ENCODE assay signal across 30 cellular contexts in genomic region chr4:22498866-22499265, GRCh38. TPM values are rescaled to one million over a fixed set of nuclear protein-coding genes. Genes with fewer than 3 reads are reported as not detected.
A peak's percentile ranks its signal among the peaks of the same experiment; 100 is the strongest.
DNase-seq lines count a peak whose midpoint lies in the region; ATAC-seq, FAIRE-seq and TF ChIP-seq lines count a peak whose summit lies in the region.
"Had no signal": no experiment of that assay in that cellular context is flagged by ENCODE, and none has a peak within 500 bp of the region (broad histone marks: within the 10 kb centered on the region; RNA-seq: fewer than 3 reads in every experiment).

No MANE protein-coding gene starts in this region.

- peaks cover 9% of the 10 kb centered on the region for H3K36me3 Mint-ChIP-seq in activated naive CD8-positive, alpha-beta T cell
- peaks cover 3% of the 10 kb centered on the region for H3K36me3 Mint-ChIP-seq in activated naive CD8-positive, alpha-beta T cell treated with anti-CD3 and anti-CD28 coated beads, Interleukin-2, amount 50 U/mL, for 24 hours (ENCODE audit: low read depth)

- no peak for TF ChIP-seq CTCF in GM12878 (IDR thresholded peaks at IDR 0.05 in 2 of 3, conservative IDR thresholded peaks at IDR 0.05 in 1 of 3; ENCODE audit: control insufficient read depth in 2 of 3, extremely low read depth in 1 of 3, insufficient read depth in 1 of 3, low read depth in 3 of 3, low read length in 3 of 3)
- TF ChIP-seq CTCF in keratinocyte (optimal IDR thresholded peaks at IDR 0.05 in 1 of 3, IDR thresholded peaks at IDR 0.05 in 1 of 3, conservative IDR thresholded peaks at IDR 0.05 in 1 of 3; ENCODE audit: extremely low read depth in 1 of 3, insufficient read depth in 2 of 3, low read length in 3 of 3), result no peak

- H3K27ac Mint-ChIP-seq in activated naive CD8-positive, alpha-beta T cell, result peak overlapping the region; percentile 59
- no peak overlapping the region for H3K27ac Mint-ChIP-seq in activated naive CD8-positive, alpha-beta T cell treated with anti-CD3 and anti-CD28 coated beads, Interleukin-2, amount 50 U/mL, for 24 hours
- H3K27ac Mint-ChIP-seq: activated naive CD8-positive, alpha-beta T cell treated with anti-CD3 and anti-CD28 coated beads for 36 hours; CD8-positive, alpha-beta T cell; stimulated activated naive CD8-positive, alpha-beta T cell treated with anti-CD3 and anti-CD28 coated beads, Interleukin-15, Interleukin-2, amounts not matched to agents 100 ng/mL and 50 ng/mL, for 24 hours; T-helper 2 cell treated with Interferon-gamma antibody and Interleukin-4, amounts not matched to agents 5 μg/mL and 100 μg/mL, for 36 hours had no signal

- in situ Hi-C loops in GM12878 (cut with MboI), result no loop called here

- H3K4me1 Mint-ChIP-seq in activated naive CD8-positive, alpha-beta T cell (ENCODE audit: low read depth), result peaks cover 28% of the 10 kb centered on the region
- H3K4me1 Mint-ChIP-seq in activated naive CD8-positive, alpha-beta T cell treated with anti-CD3 and anti-CD28 coated beads, Interleukin-2, amount 50 U/mL, for 24 hours, result peaks cover 6% of the 10 kb centered on the region

- CTCF ChIA-PET in GM12878 (lab: Yijun Ruan, JAX), result interaction anchor here (0.7 to 3.8 kb wide), 3 partner anchors 12 to 36 kb away, joined by 3 to 23 read pairs (median 3); no protein-coding TSS in a partner anchor

- no peaks in the 10 kb centered on the region for H3K27me3 Mint-ChIP-seq in activated naive CD8-positive, alpha-beta T cell
- no peaks in the 10 kb centered on the region for H3K27me3 Mint-ChIP-seq in activated naive CD8-positive, alpha-beta T cell treated with anti-CD3 and anti-CD28 coated beads, Interleukin-2, amount 50 U/mL, for 24 hours
- H3K27me3 Mint-ChIP-seq: activated naive CD8-positive, alpha-beta T cell treated with anti-CD3 and anti-CD28 coated beads for 36 hours; stimulated activated naive CD8-positive, alpha-beta T cell treated with anti-CD3 and anti-CD28 coated beads, Interleukin-15, Interleukin-2, amounts not matched to agents 100 ng/mL and 50 ng/mL, for 24 hours had no signal

- no peaks in the 10 kb centered on the region for H3K9me1 ChIP-seq in keratinocyte (ENCODE audit: control insufficient read depth, extremely low read depth, insufficient read depth, low read length)

- H3K9ac ChIP-seq in GM12878 (ENCODE audit: control insufficient read depth, insufficient read depth, low read length) (no peak overlapping the region), keratinocyte (ENCODE audit: control insufficient read depth, extremely low read depth, insufficient read depth, low read length) (peak overlapping the region; percentile 4)
- H3K9ac ChIP-seq: GM23248, KMS-11 had no signal

- no peak for TF ChIP-seq EP300 in GM12878 (IDR thresholded peaks at IDR 0.05; ENCODE audit: borderline replicate concordance in 1 of 2, control insufficient read depth in 1 of 2, low read depth in 2 of 2, low read length in 2 of 2)

- H3K36me3 ChIP-seq in GM12878 (ENCODE audit: control insufficient read depth in 2 of 2, insufficient read depth in 2 of 2, low read length in 1 of 2) (no peaks in the 10 kb centered on the region), keratinocyte (ENCODE audit: control insufficient read depth in 2 of 2, extremely low read depth in 1 of 2, insufficient read depth in 2 of 2, low read length in 2 of 2) (no peaks in the 10 kb centered on the region)
- H3K36me3 ChIP-seq: tibial artery had no signal

- SMC1A ChIA-PET in GM12878 (lab: Charles Lee; ENCODE audit: uncharacterized antibody, unreplicated experiment), result interaction anchor here (0.7 to 10.8 kb wide), 4 partner anchors 10 to 52 kb away, joined by 3 to 272 read pairs (median 13); no protein-coding TSS in a partner anchor

- no peak for ATAC-seq in activated naive CD8-positive, alpha-beta T cell treated with anti-CD3 and anti-CD28 coated beads, Interleukin-2, amount 50 U/mL, for 24 hours
- ATAC-seq in GM12878 (no peak), GM21423 (IDR thresholded peaks at IDR 0.05; ENCODE audit: unreplicated experiment) (no peak)
- ATAC-seq: CD8-positive, alpha-beta T cell; sciatic nerve had no signal

- H3K79me2 ChIP-seq in GM12878 (ENCODE audit: control insufficient read depth, insufficient read depth, low read length) (no peaks in the 10 kb centered on the region), keratinocyte (ENCODE audit: control insufficient read depth, insufficient read depth, low read length) (peaks cover 77% of the 10 kb centered on the region)

- RAD21 ChIA-PET in GM12878 (lab: Charles Lee; ENCODE audit: unreplicated experiment), result interaction anchor here (0.9 to 1.9 kb wide), 6 partner anchors 11 to 109 kb away, joined by 3 to 6 read pairs (median 3); no protein-coding TSS in a partner anchor

- 30% methylated on average over 6 of the region's 6 CpGs for WGBS in GM12878 (ENCODE audit: insufficient coverage, insufficient replicate concordance, low lambda C conversion rate, missing lambda C conversion rate)

- POLR2A ChIA-PET in GM12878 (lab: Charles Lee), result interaction anchor here (0.6 to 4.8 kb wide), 6 partner anchors 8 to 1818 kb away, joined by 3 to 59 read pairs (median 3); no protein-coding TSS in a partner anchor

- TF ChIP-seq RAD21 in GM12878 (IDR thresholded peaks at IDR 0.05; ENCODE audit: insufficient read depth, low read depth, low read length), result no peak

- intact Hi-C loops in GM12878 (cut with micrococcal nuclease; ENCODE audit: unreplicated experiment), result no loop called here

- no peak for TF ChIP-seq POLR2A in GM12878 (IDR thresholded peaks at IDR 0.05; ENCODE audit: low read depth, low read length)

- H3K27me3 ChIP-seq in GM12878 (replicated peaks in 1 of 2; ENCODE audit: control insufficient read depth in 2 of 2, insufficient read depth in 2 of 2, low read length in 1 of 2) (no peaks in the 10 kb centered on the region), keratinocyte (ENCODE audit: control insufficient read depth, extremely low read depth, insufficient read depth, low read length) (no peaks in the 10 kb centered on the region)
- H3K27me3 ChIP-seq: tibial artery had no signal

- H3K27ac ChIP-seq in GM12878 (ENCODE audit: control insufficient read depth, insufficient read depth) (no peak overlapping the region), keratinocyte (ENCODE audit: control insufficient read depth, insufficient read depth, low read length) (no peak overlapping the region)
- H3K27ac ChIP-seq: epithelial cell of prostate, GM23248, KMS-11, tibial artery had no signal

- H3K9me3 ChIP-seq in GM12878 (replicated peaks; ENCODE audit: control insufficient read depth, insufficient read depth, low read length) (no peaks in the 10 kb centered on the region), keratinocyte (ENCODE audit: control insufficient read depth, low read depth, low read length) (no peaks in the 10 kb centered on the region)
- H3K9me3 ChIP-seq: tibial artery had no signal

- no peaks in the 10 kb centered on the region for H3K4me1 ChIP-seq in GM12878 (ENCODE audit: control insufficient read depth, insufficient read depth, low read length)
- peaks cover 47% of the 10 kb centered on the region for H3K4me1 ChIP-seq in keratinocyte (ENCODE audit: control insufficient read depth, extremely low read depth, insufficient read depth, low read length)

- H3K9me3 Mint-ChIP-seq in activated naive CD8-positive, alpha-beta T cell (ENCODE audit: low read depth), result no peaks in the 10 kb centered on the region
- H3K9me3 Mint-ChIP-seq in activated naive CD8-positive, alpha-beta T cell treated with anti-CD3 and anti-CD28 coated beads, Interleukin-2, amount 50 U/mL, for 24 hours, result peaks cover 11% of the 10 kb centered on the region
- H3K9me3 Mint-ChIP-seq: activated naive CD8-positive, alpha-beta T cell treated with anti-CD3 and anti-CD28 coated beads for 36 hours; activated T-helper 2 cell treated with anti-CD3 and anti-CD28 coated beads, Interferon-gamma antibody, Interleukin-2, Interleukin-4, amounts not matched to agents 10 μg/mL and 5 μg/mL and 100 μg/mL, durations not matched to agents 14 hours and 24 hours and 36 hours; stimulated activated naive CD8-positive, alpha-beta T cell treated with anti-CD3 and anti-CD28 coated beads, Interleukin-15, Interleukin-2, amounts not matched to agents 100 ng/mL and 50 ng/mL, for 24 hours; T-helper 2 cell treated with Interferon-gamma antibody and Interleukin-4, amounts not matched to agents 5 μg/mL and 100 μg/mL, for 36 hours had no signal

- H2AFZ ChIP-seq in GM12878 (ENCODE audit: control insufficient read depth, low read depth, low read length) (no peak overlapping the region), keratinocyte (ENCODE audit: control insufficient read depth, low read length) (no peak overlapping the region)
- H2AFZ ChIP-seq: GM23248 had no signal

- FAIRE-seq in GM12878 (lab: Jason Lieb, UNC) (no peak), keratinocyte (lab: Jason Lieb, UNC) (peak; percentile 53)
- FAIRE-seq: A204.1, G401.6, GM18507, HTR-8/SVneo had no signal

- no peak overlapping the region for H3K4me2 ChIP-seq in GM12878 (ENCODE audit: control insufficient read depth, insufficient read depth)
- H3K4me2 ChIP-seq in keratinocyte (ENCODE audit: control insufficient read depth, extremely low read depth, insufficient read depth, low read depth, low read length), result peak overlapping the region; percentile 31
- H3K4me2 ChIP-seq: KMS-11 had no signal

- no peak overlapping the region for H3K4me3 Mint-ChIP-seq in activated naive CD8-positive, alpha-beta T cell
- H3K4me3 Mint-ChIP-seq in activated naive CD8-positive, alpha-beta T cell treated with anti-CD3 and anti-CD28 coated beads, Interleukin-2, amount 50 U/mL, for 24 hours, result no peak overlapping the region
- H3K4me3 Mint-ChIP-seq: activated naive CD8-positive, alpha-beta T cell treated with anti-CD3 and anti-CD28 coated beads for 36 hours; CD8-positive, alpha-beta T cell; stimulated activated naive CD8-positive, alpha-beta T cell treated with anti-CD3 and anti-CD28 coated beads, Interleukin-15, Interleukin-2, amounts not matched to agents 100 ng/mL and 50 ng/mL, for 24 hours; T-helper 2 cell treated with Interferon-gamma antibody and Interleukin-4, amounts not matched to agents 5 μg/mL and 100 μg/mL, for 36 hours had no signal

- dilution Hi-C loops in keratinocyte (cut with MboI; ENCODE audit: extremely low pct_ligation_motif_present, low sequenced_read_pairs), result no loop called here

- H3K4me3 ChIP-seq in GM12878, result no peak overlapping the region
- no peak overlapping the region for H3K4me3 ChIP-seq in keratinocyte (ENCODE audit: control insufficient read depth in 2 of 3, extremely low read depth in 1 of 3, insufficient read depth in 2 of 3, low read depth in 1 of 3, low read length in 3 of 3)
- H3K4me3 ChIP-seq: GM23248, tibial artery had no signal

- no peak for DNase-seq in activated naive CD8-positive, alpha-beta T cell treated with anti-CD3 and anti-CD28 coated beads, Interleukin-2, amount 50 U/mL, for 24 hours
- no peak for DNase-seq in GM12878 (ENCODE audit: low read depth, low spot score)
- no peak for DNase-seq in keratinocyte (ENCODE audit: low read depth, low spot score)
- no peak for DNase-seq in MV-4-11 (lab: John Stamatoyannopoulos, UW)
- DNase-seq in GM19240 (ENCODE audit: insufficient read length, low spot score), result no peak
- no peak for DNase-seq in ureter (ENCODE audit: low spot score)
- DNase-seq: activated CD4-positive, alpha-beta T cell treated with anti-CD3 and anti-CD28 coated beads, Interleukin-2, amount 50 U/mL, for 1 hour; activated naive CD8-positive, alpha-beta T cell treated with anti-CD3 and anti-CD28 coated beads for 36 hours; AML-193; CD8-positive, alpha-beta T cell; GM23248; left ventricle myocardium superior; NCI-H2029; NCI-H345; NCI-H774; posterior cingulate gyrus; tibial artery had no signal

- no TSS peak for BruUV-seq in GM12878 (replicated peaks; lab: Mats Ljungman, UMichigan)

- H4K20me1 ChIP-seq in GM12878 (ENCODE audit: control insufficient read depth, insufficient read depth) (no peaks in the 10 kb centered on the region), keratinocyte (ENCODE audit: control insufficient read depth, extremely low read depth, insufficient read depth, low read length) (no peaks in the 10 kb centered on the region)

RNA-seq across cellular contexts. Expression of gene ADGRA3, which starts 17.0 kb away (rescaled TPM):
- total RNA-seq in GM12878 (2013; cell fraction: nucleolus; rRNA removed), result 169 and 174 TPM in 2 replicates
- total RNA-seq in GM12878 (2014; rRNA removed) (2.7 and 2.9 TPM in 2 replicates), GM12878 (2014; rRNA removed; fragmentation: Illumina TruSeq; extraction: Trizol) (3.1 TPM in 2 replicates), GM12878 (2021) (2.2 and 3.6 TPM in 2 replicates), ureter (24.8 TPM)
- polyA plus RNA-seq in GM12878 (2011; ENCODE audit: low read depth), result 0.72 TPM
- polyA plus RNA-seq in GM12878 (2011; rRNA removed) (64.4 and 66.2 TPM in 2 replicates), GM12878 (2014; fragmentation: Illumina TruSeq; extraction: Trizol) (3.1 and 3.5 TPM in 2 replicates), GM12878 (2014; fragmentation: Nextera tagmentation; extraction: Ambion mirVana) (under 1 TPM; 0.24 to 0.64 TPM), GM12878 (2014; rRNA removed) (2.2 and 2.3 TPM in 2 replicates), GM12878 (2016; fragmentation: Nextera tagmentation; extraction: Ambion mirVana) (under 1 TPM; 0.95 to 0.98 TPM), keratinocyte (35.1 to 38.7 TPM (median 36.4 TPM) in 3 replicates)
- polyA plus RNA-seq in GM12878 (2011; cell fraction: cytosol; rRNA removed), result 31.5 and 38.8 TPM in 2 replicates
- polyA plus RNA-seq in GM12878 (2011; cell fraction: nucleus; rRNA removed), result 83.6 and 87.1 TPM in 2 replicates
- polyA plus RNA-seq in GM12878 (2012), result 0.65 and 0.95 TPM in 2 replicates
- polyA minus RNA-seq in GM12878 (2011; rRNA and poly(A)+ RNA removed), result 119 and 243 TPM in 2 replicates
- 16.3 and 23.4 TPM in 2 replicates for polyA minus RNA-seq in GM12878 (2011; cell fraction: cytosol; rRNA and poly(A)+ RNA removed)
- polyA minus RNA-seq in GM12878 (2011; cell fraction: nucleus; rRNA and poly(A)+ RNA removed), result 147 and 194 TPM in 2 replicates
- 17.7 TPM for polyA plus RNA-seq in keratinocyte (2011; ENCODE audit: low read depth)
- 15.6 and 24.3 TPM in 2 replicates for polyA plus RNA-seq in keratinocyte (2011; cell fraction: cytosol; rRNA removed)
- polyA plus RNA-seq in keratinocyte (2011; cell fraction: nucleus; rRNA removed), result 61.9 and 72.5 TPM in 2 replicates
- 23.1 and 30.2 TPM in 2 replicates for polyA plus RNA-seq in keratinocyte (2012; ENCODE audit: low replicate concordance)
- 55.7 to 129 TPM (median 90.1 TPM) in 3 replicates for polyA minus RNA-seq in keratinocyte
- 31.3 TPM for polyA minus RNA-seq in keratinocyte (2011; cell fraction: cytosol; rRNA and poly(A)+ RNA removed)
- polyA minus RNA-seq in keratinocyte (2011; cell fraction: nucleus; rRNA and poly(A)+ RNA removed), result 75.0 and 117 TPM in 2 replicates
- total RNA-seq: OCI-LY7 had no signal
